Comparison of ENCODE assay signal across 17 cellular contexts in the genomic region with DNA sequence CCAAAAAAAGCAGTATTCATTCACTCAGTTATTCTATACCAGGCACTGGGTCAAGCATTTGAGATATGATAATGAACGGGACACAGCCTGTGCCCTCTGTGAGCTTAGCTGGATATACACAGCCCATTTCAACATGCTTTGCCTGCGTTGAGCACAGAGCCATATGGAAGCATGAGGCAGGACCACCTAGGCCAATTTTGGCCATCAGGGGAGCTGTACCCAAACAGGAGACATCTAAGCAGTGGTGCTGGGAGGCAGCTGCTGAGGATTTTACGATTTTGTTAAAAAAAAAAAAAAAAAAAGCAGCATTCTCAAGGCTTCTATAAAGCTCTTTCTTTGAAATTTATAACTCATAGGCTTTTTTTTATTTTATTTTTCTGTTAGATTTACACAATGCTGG.
DNase-seq lines count a peak whose midpoint lies in the region; ATAC-seq and TF ChIP-seq lines count a peak whose summit lies in the region.
"Had no signal": no experiment of that assay in that cellular context is flagged by ENCODE, and none has a peak within 500 bp of the region (broad histone marks: within the 10 kb centered on the region; RNA-seq: fewer than 3 reads in every experiment).

No MANE protein-coding gene starts in this region.

- H4K20me1 ChIP-seq in smooth muscle cell (ENCODE audit: low read depth) = no peaks in the 10 kb centered on the region

- no peaks in the 10 kb centered on the region for H3K79me2 ChIP-seq in smooth muscle cell (ENCODE audit: low read depth)

- no peak overlapping the region for H3K4me3 Mint-ChIP-seq in endothelial cell (ENCODE audit: unreplicated experiment)
- H3K4me3 Mint-ChIP-seq in osteocyte (ENCODE audit: unreplicated experiment) = no peak overlapping the region
- H3K4me3 Mint-ChIP-seq: activated CD4-positive, alpha-beta memory T cell treated with anti-CD3 and anti-CD28 coated beads, Interleukin-2, amount 10 ng/mL, durations not matched to agents 7 days and 5 days; activated T-helper 1 cell treated with anti-CD3 and anti-CD28 coated beads, Interleukin-12 subunit alpha, Interleukin-12 subunit beta, Interleukin-2, Interleukin-4 antibody, amounts not matched to agents 30 ng/mL and 10 ng/mL and 1 ng/mL, durations not matched to agents 14 hours and 24 hours and 36 hours; stimulated activated naive CD8-positive, alpha-beta T cell treated with anti-CD3 and anti-CD28 coated beads, Interleukin-15, Interleukin-2, amounts not matched to agents 100 ng/mL and 50 ng/mL, for 24 hours had no signal

- H3F3A ChIP-seq in smooth muscle cell (ENCODE audit: low read depth) = no peaks in the 10 kb centered on the region

- peaks cover 3% of the 10 kb centered on the region for H3K36me3 ChIP-seq in smooth muscle cell (ENCODE audit: low read depth)
- H3K36me3 ChIP-seq: uterus had no signal

- H3K27ac Mint-ChIP-seq in endothelial cell (ENCODE audit: unreplicated experiment) (no peak overlapping the region), osteocyte (ENCODE audit: unreplicated experiment) (no peak overlapping the region)
- H3K27ac Mint-ChIP-seq: activated CD4-positive, alpha-beta memory T cell treated with anti-CD3 and anti-CD28 coated beads, Interleukin-2, amount 10 ng/mL, durations not matched to agents 7 days and 5 days; activated T-helper 1 cell treated with anti-CD3 and anti-CD28 coated beads, Interleukin-12 subunit alpha, Interleukin-12 subunit beta, Interleukin-2, Interleukin-4 antibody, amounts not matched to agents 30 ng/mL and 10 ng/mL and 1 ng/mL, durations not matched to agents 14 hours and 24 hours and 36 hours; stimulated activated naive CD8-positive, alpha-beta T cell treated with anti-CD3 and anti-CD28 coated beads, Interleukin-15, Interleukin-2, amounts not matched to agents 100 ng/mL and 50 ng/mL, for 24 hours had no signal

- H3K4me2 ChIP-seq in smooth muscle cell = no peak overlapping the region

- H3K36me3 Mint-ChIP-seq in endothelial cell (ENCODE audit: low read depth, unreplicated experiment) (peaks cover 24% of the 10 kb centered on the region), osteocyte (ENCODE audit: unreplicated experiment) (peaks cover 9% of the 10 kb centered on the region)

- H3K4me1 Mint-ChIP-seq in endothelial cell (ENCODE audit: unreplicated experiment) (no peaks in the 10 kb centered on the region), osteocyte (ENCODE audit: unreplicated experiment) (no peaks in the 10 kb centered on the region)

- DNase-seq in NCI-H82 (lab: John Stamatoyannopoulos, UW) = peak; percentile 61
- DNase-seq in NCI-H82 treated with DMSO at 0.1 percent for 48 hours (lab: John Stamatoyannopoulos, UW; ENCODE audit: unreplicated experiment) = no peak
- DNase-seq in NCI-H524 (lab: John Stamatoyannopoulos, UW) = peak; percentile 49 to 74
- DNase-seq in endothelial cell (ENCODE audit: low spot score) = peak; percentile 15
- no peak for DNase-seq in osteocyte (ENCODE audit: extremely low spot score, unreplicated experiment)
- DNase-seq in smooth muscle cell (lab: John Stamatoyannopoulos, UW; ENCODE audit: unreplicated experiment) = no peak
- DNase-seq: activated CD4-positive, alpha-beta memory T cell treated with anti-CD3 and anti-CD28 coated beads, Interleukin-2, amount 10 ng/mL, durations not matched to agents 7 days and 5 days; Calu3; dermis blood vessel endothelial cell; HCEC 1CT; NCI-H2107; uterus had no signal

- no peak overlapping the region for H3K27ac ChIP-seq in smooth muscle cell (ENCODE audit: low read depth)
- H3K27ac ChIP-seq: SK-N-MC, uterus had no signal

- H3K4me1 ChIP-seq in smooth muscle cell (ENCODE audit: low read depth) = peaks cover 7% of the 10 kb centered on the region
- H3K4me1 ChIP-seq: uterus had no signal

- TF ChIP-seq CTCF in endothelial cell (IDR thresholded peaks at IDR 0.05; ENCODE audit: unreplicated experiment) = no peak
- TF ChIP-seq CTCF in osteocyte (IDR thresholded peaks at IDR 0.05) = peak; percentile 26
- TF ChIP-seq CTCF in smooth muscle cell (IDR thresholded peaks at IDR 0.05; ENCODE audit: borderline replicate concordance, insufficient read depth, poor library complexity, severe bottlenecking) = no peak

- H2AFZ ChIP-seq in smooth muscle cell (ENCODE audit: low read depth) = no peak overlapping the region

- 71% methylated on average over 3 of the region's 3 CpGs for WGBS in smooth muscle cell (ENCODE audit: low lambda C conversion rate)

- no peaks in the 10 kb centered on the region for H3K27me3 ChIP-seq in smooth muscle cell (ENCODE audit: low read depth)
- H3K27me3 ChIP-seq: uterus had no signal

- no peak overlapping the region for H3K9ac ChIP-seq in smooth muscle cell (ENCODE audit: low read depth)

- no peaks in the 10 kb centered on the region for H3K27me3 Mint-ChIP-seq in endothelial cell (ENCODE audit: unreplicated experiment)
- H3K27me3 Mint-ChIP-seq in osteocyte (ENCODE audit: unreplicated experiment) = no peaks in the 10 kb centered on the region
- H3K27me3 Mint-ChIP-seq: activated CD4-positive, alpha-beta memory T cell treated with anti-CD3 and anti-CD28 coated beads, Interleukin-2, amount 10 ng/mL, durations not matched to agents 7 days and 5 days; stimulated activated naive CD8-positive, alpha-beta T cell treated with anti-CD3 and anti-CD28 coated beads, Interleukin-15, Interleukin-2, amounts not matched to agents 100 ng/mL and 50 ng/mL, for 24 hours had no signal

- H3K9me3 Mint-ChIP-seq in endothelial cell (ENCODE audit: unreplicated experiment) (no peaks in the 10 kb centered on the region), osteocyte (ENCODE audit: unreplicated experiment) (no peaks in the 10 kb centered on the region)
- H3K9me3 Mint-ChIP-seq: activated CD4-positive, alpha-beta memory T cell treated with anti-CD3 and anti-CD28 coated beads, Interleukin-2, amount 10 ng/mL, durations not matched to agents 7 days and 5 days; activated T-helper 1 cell treated with anti-CD3 and anti-CD28 coated beads, Interleukin-12 subunit alpha, Interleukin-12 subunit beta, Interleukin-2, Interleukin-4 antibody, amounts not matched to agents 30 ng/mL and 10 ng/mL and 1 ng/mL, durations not matched to agents 14 hours and 24 hours and 36 hours; stimulated activated naive CD8-positive, alpha-beta T cell treated with anti-CD3 and anti-CD28 coated beads, Interleukin-15, Interleukin-2, amounts not matched to agents 100 ng/mL and 50 ng/mL, for 24 hours had no signal

- no peak overlapping the region for H3K4me3 ChIP-seq in smooth muscle cell
- H3K4me3 ChIP-seq: SK-N-MC, uterus had no signal

- no peaks in the 10 kb centered on the region for H3K9me3 ChIP-seq in smooth muscle cell (replicated peaks; ENCODE audit: low read depth)
- H3K9me3 ChIP-seq: uterus had no signal

- ATAC-seq in HG02763 (IDR thresholded peaks at IDR 0.05; ENCODE audit: unreplicated experiment) = no peak
- no peak for ATAC-seq in HG03442 (IDR thresholded peaks at IDR 0.05; ENCODE audit: unreplicated experiment)

Comparison
In these comparisons a context has a peak if more than half of its experiments do, and no peak if none do; other contexts are left out.
1. DNase-seq: peak in NCI-H82 (single experiment), NCI-H524 (2 of 2) and endothelial cell (single experiment); none in NCI-H82 treated with DMSO at 0.1 percent for 48 hours (single experiment), osteocyte (single experiment) and smooth muscle cell (single experiment).